In the genomic region with DNA sequence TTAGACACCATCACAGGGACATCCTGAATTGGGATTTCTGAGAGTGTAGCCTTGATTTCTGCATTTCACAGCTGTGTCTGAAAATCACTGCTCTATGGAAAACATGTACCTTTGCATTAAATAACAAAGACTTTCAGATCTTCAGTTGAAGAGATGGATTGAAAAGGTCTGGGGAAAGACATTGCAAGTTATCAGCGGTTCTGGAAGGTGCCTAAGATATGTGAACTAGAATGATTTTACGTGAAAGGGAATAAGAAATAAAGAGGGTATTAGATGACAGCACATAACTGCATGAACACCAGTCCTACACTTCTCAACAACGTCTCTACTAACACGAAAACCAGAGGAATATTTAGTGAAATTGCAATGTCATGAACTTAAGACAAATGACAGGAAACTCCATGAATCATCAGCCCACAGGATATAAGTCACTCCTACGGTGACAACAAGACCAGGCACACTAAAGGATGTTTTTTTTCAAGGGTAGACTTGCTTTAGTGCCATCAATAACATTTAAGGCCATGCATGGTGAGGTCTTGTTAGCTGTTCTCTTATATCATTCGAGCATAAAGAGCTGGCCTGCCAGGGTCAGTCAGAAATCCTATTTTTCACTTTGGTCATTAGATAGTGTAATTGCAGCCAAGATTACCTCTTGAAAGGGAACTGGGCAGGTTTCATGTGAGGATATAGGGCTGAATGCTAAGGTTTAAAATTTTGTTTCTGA, we compare ENCODE assay signal across 9 cellular contexts.
A peak's percentile ranks its signal among the peaks of the same experiment; 100 is the strongest.
DNase-seq lines count a peak whose midpoint lies in the region; ATAC-seq and TF ChIP-seq lines count a peak whose summit lies in the region.
"Had no signal": no experiment of that assay in that cellular context is flagged by ENCODE, and none has a peak within 500 bp of the region (broad histone marks: within the 10 kb centered on the region; RNA-seq: fewer than 3 reads in every experiment).

No MANE protein-coding gene starts in this region.

- peaks cover 36% of the 10 kb centered on the region for H3K4me1 Mint-ChIP-seq in activated naive CD8-positive, alpha-beta T cell treated with anti-CD3 and anti-CD28 coated beads, Interleukin-2, amount 50 U/mL, for 24 hours
- H3K4me1 Mint-ChIP-seq in natural killer cell = peaks cover 0 to 7% of the 10 kb centered on the region in 2 donors

- POLR2A ChIA-PET in GM10248 (lab: Yijun Ruan, JAX) = interaction anchor here (0.6 kb wide), 1 partner anchor 158 kb away, joined by 4 read pairs; no protein-coding TSS in a partner anchor

- TF ChIP-seq CTCF in natural killer cell (IDR thresholded peaks at IDR 0.05) = no peak
- no peak for TF ChIP-seq CTCF in GM10248 (IDR thresholded peaks at IDR 0.05; ENCODE audit: control extremely low read depth, extremely low read depth, low read depth, missing control alignments)

- CTCF ChIA-PET in GM10248 (lab: Yijun Ruan, JAX) = interaction anchor here (1.5 kb wide), 1 partner anchor 13 kb away, joined by 3 read pairs; no protein-coding TSS in a partner anchor

- H3K27me3 Mint-ChIP-seq in activated naive CD8-positive, alpha-beta T cell treated with anti-CD3 and anti-CD28 coated beads, Interleukin-2, amount 50 U/mL, for 24 hours = peaks cover 4% of the 10 kb centered on the region
- no peaks in the 10 kb centered on the region for H3K27me3 Mint-ChIP-seq in natural killer cell (ENCODE audit: low read depth in 2 of 2)

- peak; percentile 93 for ATAC-seq in activated naive CD8-positive, alpha-beta T cell treated with anti-CD3 and anti-CD28 coated beads, Interleukin-2, amount 50 U/mL, for 24 hours
- ATAC-seq in natural killer cell = peak in 2 of 3 donors; percentile 22 to 37
- no peak for ATAC-seq in GM21717 (IDR thresholded peaks at IDR 0.05; ENCODE audit: unreplicated experiment)

- H3K27ac Mint-ChIP-seq in activated naive CD8-positive, alpha-beta T cell treated with anti-CD3 and anti-CD28 coated beads, Interleukin-2, amount 50 U/mL, for 24 hours = peak overlapping the region; percentile 86
- no peak overlapping the region for H3K27ac Mint-ChIP-seq in natural killer cell

- peaks cover 4% of the 10 kb centered on the region for H3K36me3 Mint-ChIP-seq in activated naive CD8-positive, alpha-beta T cell treated with anti-CD3 and anti-CD28 coated beads, Interleukin-2, amount 50 U/mL, for 24 hours (ENCODE audit: low read depth)
- no peaks in the 10 kb centered on the region for H3K36me3 Mint-ChIP-seq in natural killer cell

- peaks cover 13% of the 10 kb centered on the region for H3K9me3 Mint-ChIP-seq in activated naive CD8-positive, alpha-beta T cell treated with anti-CD3 and anti-CD28 coated beads, Interleukin-2, amount 50 U/mL, for 24 hours
- peaks cover 6 to 9% of the 10 kb centered on the region in 2 donors for H3K9me3 Mint-ChIP-seq in natural killer cell

- peak overlapping the region; percentile 39 for H3K4me3 Mint-ChIP-seq in activated naive CD8-positive, alpha-beta T cell treated with anti-CD3 and anti-CD28 coated beads, Interleukin-2, amount 50 U/mL, for 24 hours
- H3K4me3 Mint-ChIP-seq in natural killer cell = no peak overlapping the region

- intact Hi-C loops in natural killer cell (cut with micrococcal nuclease) = no loop called here

- DNase-seq in EL = peak; percentile 74
- DNase-seq in MV-4-11 (lab: John Stamatoyannopoulos, UW) = peak; percentile 92
- no peak for DNase-seq in activated naive CD8-positive, alpha-beta T cell treated with anti-CD3 and anti-CD28 coated beads, Interleukin-2, amount 50 U/mL, for 24 hours
- DNase-seq in natural killer cell = no peak
- no peak for DNase-seq in germinal center (ENCODE audit: low spot score)
- DNase-seq in GM10248 (ENCODE audit: extremely low spot score) = no peak
- DNase-seq in activated CD4-positive, alpha-beta T cell treated with anti-CD3 and anti-CD28 coated beads for 4 hours = no peak
- DNase-seq: GOT3 had no signal

Comparison
In these comparisons a context has a peak if more than half of its experiments do, and no peak if none do; other contexts are left out.
1. DNase-seq: peak in EL (single experiment) and MV-4-11 (single experiment); none in activated naive CD8-positive, alpha-beta T cell treated with anti-CD3 and anti-CD28 coated beads, Interleukin-2, amount 50 U/mL, for 24 hours (single experiment), natural killer cell (single experiment), germinal center (single experiment), GM10248 (single experiment) and activated CD4-positive, alpha-beta T cell treated with anti-CD3 and anti-CD28 coated beads for 4 hours (0 of 2).